ENCODE assay signal across 12 cellular contexts in genomic region chr14:105853089-105853906, GRCh38.
DNase-seq lines count a peak whose midpoint lies in the region; ATAC-seq, FAIRE-seq and TF ChIP-seq lines count a peak whose summit lies in the region.
"Had no signal": no experiment of that assay in that cellular context is flagged by ENCODE, and none has a peak within 500 bp of the region (broad histone marks: within the 10 kb centered on the region; RNA-seq: fewer than 3 reads in every experiment).

No MANE protein-coding gene starts in this region.

- no peaks in the 10 kb centered on the region for H4K20me1 ChIP-seq in GM12878 (ENCODE audit: control insufficient read depth, insufficient read depth)

- H3K9me3 Mint-ChIP-seq in activated CD8-positive, alpha-beta memory T cell treated with anti-CD3 and anti-CD28 coated beads, Interleukin-2, amount 10 ng/mL, durations not matched to agents 7 days and 5 days (ENCODE audit: low read depth): no peaks in the 10 kb centered on the region
- H3K9me3 Mint-ChIP-seq: naive thymus-derived CD8-positive, alpha-beta T cell had no signal

- CTCF ChIA-PET in activated CD8-positive, alpha-beta memory T cell treated with anti-CD3 and anti-CD28 coated beads, Interleukin-2, amount 10 ng/mL, durations not matched to agents 7 days and 5 days (lab: Charles Lee): no interaction called here
- CTCF ChIA-PET in HEK293 (lab: Yijun Ruan, JAX): interaction anchor here (0.6 kb wide), 1 partner anchor 187 kb away, joined by 3 read pairs; no protein-coding TSS in a partner anchor
- CTCF ChIA-PET in GM12878 (lab: Yijun Ruan, JAX): interaction anchor here (1.0 to 1.5 kb wide), 3 partner anchors 423 to 425 kb away, joined by 3 to 6 read pairs (median 3); no protein-coding TSS in a partner anchor

- H3K27me3 ChIP-seq in GM12878 (replicated peaks in 1 of 2; ENCODE audit: control insufficient read depth in 2 of 2, insufficient read depth in 2 of 2, low read length in 1 of 2) (no peaks in the 10 kb centered on the region), ovary (no peaks in the 10 kb centered on the region), gastroesophageal sphincter (no peaks in the 10 kb centered on the region)

- TF ChIP-seq CTCF in HEK293 (tag by site-specific recombination; IDR thresholded peaks at IDR 0.05) (no peak), GM12878 (IDR thresholded peaks at IDR 0.05 in 2 of 3, conservative IDR thresholded peaks at IDR 0.05 in 1 of 3; ENCODE audit: control insufficient read depth in 2 of 3, extremely low read depth in 1 of 3, insufficient read depth in 1 of 3, low read depth in 3 of 3, low read length in 3 of 3) (no peak), ovary (IDR thresholded peaks at IDR 0.05) (no peak), gastroesophageal sphincter (IDR thresholded peaks at IDR 0.05) (no peak)

- peaks cover 37% of the 10 kb centered on the region for H3K79me2 ChIP-seq in GM12878 (ENCODE audit: control insufficient read depth, insufficient read depth, low read length)

- H3K27me3 Mint-ChIP-seq in activated CD8-positive, alpha-beta memory T cell treated with anti-CD3 and anti-CD28 coated beads, Interleukin-2, amount 10 ng/mL, durations not matched to agents 7 days and 5 days: no peaks in the 10 kb centered on the region
- H3K27me3 Mint-ChIP-seq: naive thymus-derived CD8-positive, alpha-beta T cell had no signal

- H3K4me2 ChIP-seq in GM12878 (ENCODE audit: control insufficient read depth, insufficient read depth): no peak overlapping the region

- POLR2A ChIA-PET in HEK293 (lab: Yijun Ruan, JAX): no interaction called here
- POLR2A ChIA-PET in GM12878 (lab: Charles Lee): interaction anchor here (0.9 kb wide), 1 partner anchor 423 kb away, joined by 3 read pairs; no protein-coding TSS in a partner anchor

- TF ChIP-seq POLR2A in GM12878 (IDR thresholded peaks at IDR 0.05; ENCODE audit: low read depth, low read length) (peak; percentile 75), ovary (IDR thresholded peaks at IDR 0.05) (no peak), gastroesophageal sphincter (IDR thresholded peaks at IDR 0.05) (no peak)

- no peak overlapping the region for H3K27ac Mint-ChIP-seq in activated CD8-positive, alpha-beta memory T cell treated with anti-CD3 and anti-CD28 coated beads, Interleukin-2, amount 10 ng/mL, durations not matched to agents 7 days and 5 days

- no CpG with 5 or more reads among the region's 16 CpGs for WGBS in GM12878 (ENCODE audit: insufficient coverage, insufficient replicate concordance, low lambda C conversion rate, missing lambda C conversion rate)
- 87 to 91% (median 91%) methylated on average over 15 to 16 of the region's 16 CpGs for WGBS in ovary, 3 donors
- 50 to 90% methylated on average over 2 to 5 of the region's 16 CpGs for WGBS in gastroesophageal sphincter (ENCODE audit: low coverage in 1 of 2), 2 donors

- H3K27ac ChIP-seq in HEK293 (ENCODE audit: extremely low read depth, low read depth, low read length) (no peak overlapping the region), GM12878 (ENCODE audit: control insufficient read depth, insufficient read depth) (no peak overlapping the region; the same call in 1 of the 2 replicates), ovary (no peak overlapping the region), gastroesophageal sphincter (no peak overlapping the region)
- H3K27ac ChIP-seq: SJCRH30 had no signal

- no TSS peak for BruUV-seq in GM12878 (replicated peaks; lab: Mats Ljungman, UMichigan)

- TF ChIP-seq EP300 in GM12878 (IDR thresholded peaks at IDR 0.05; ENCODE audit: borderline replicate concordance in 1 of 2, control insufficient read depth in 1 of 2, low read depth in 2 of 2, low read length in 2 of 2): peak in 1 of 2 experiments; percentile 14; a peak in 1 of 4 replicates
- no peak for TF ChIP-seq EP300 in ovary (IDR thresholded peaks at IDR 0.05)
- no peak for TF ChIP-seq EP300 in gastroesophageal sphincter (IDR thresholded peaks at IDR 0.05)

- FAIRE-seq in GM12878 (lab: Jason Lieb, UNC): no peak

- intact Hi-C loops in GM12878 (cut with micrococcal nuclease; ENCODE audit: unreplicated experiment) (no loop called here), ovary (cut with DNase I) (no loop called here)

- H3K9ac ChIP-seq in GM12878 (ENCODE audit: control insufficient read depth, insufficient read depth, low read length): no peak overlapping the region

- peak; percentile 33 for DNase-seq in activated CD8-positive, alpha-beta memory T cell treated with anti-CD3 and anti-CD28 coated beads, Interleukin-2, amount 10 ng/mL, durations not matched to agents 7 days and 5 days
- no peak for DNase-seq in activated CD8-positive, alpha-beta memory T cell treated with anti-CD3 and anti-CD28 coated beads for 24 hours
- DNase-seq in GM12878 (ENCODE audit: low read depth, low spot score): peak; percentile 79
- peak in 3 of 5 donors; percentile 5 to 17 (median 6) for DNase-seq in ovary
- DNase-seq in anterior cingulate cortex (lab: John Stamatoyannopoulos, UW): no peak
- DNase-seq: central memory CD4-positive, alpha-beta T cell; NCI-H526 treated with DMSO at 0.1 percent for 48 hours had no signal

- H3K36me3 ChIP-seq in HEK293 (ENCODE audit: control insufficient read depth in 2 of 2, insufficient read depth in 1 of 2, low read length in 2 of 2): no peaks in the 10 kb centered on the region
- peaks cover 3 to 66% of the 10 kb centered on the region in 2 experiments; a peak in 3 of 4 replicates for H3K36me3 ChIP-seq in GM12878 (ENCODE audit: control insufficient read depth in 2 of 2, insufficient read depth in 2 of 2, low read length in 1 of 2)
- H3K36me3 ChIP-seq in ovary: no peaks in the 10 kb centered on the region
- H3K36me3 ChIP-seq in gastroesophageal sphincter: no peaks in the 10 kb centered on the region
- H3K36me3 ChIP-seq: SJCRH30 had no signal

- no peak for ATAC-seq in activated CD8-positive, alpha-beta memory T cell treated with anti-CD3 and anti-CD28 coated beads, Interleukin-2, amount 10 ng/mL, durations not matched to agents 7 days and 5 days
- ATAC-seq in GM12878 (peak; percentile 8), gastroesophageal sphincter (no peak), GM21526 (IDR thresholded peaks at IDR 0.05; ENCODE audit: low FRiP score, unreplicated experiment) (no peak)
- ATAC-seq: naive thymus-derived CD8-positive, alpha-beta T cell had no signal

- no peak overlapping the region for H2AFZ ChIP-seq in GM12878 (ENCODE audit: control insufficient read depth, low read depth, low read length)

- H3K4me1 ChIP-seq in HEK293 (ENCODE audit: control insufficient read depth, insufficient read depth, low read length): no peaks in the 10 kb centered on the region
- no peaks in the 10 kb centered on the region; the same call in 1 of the 2 replicates for H3K4me1 ChIP-seq in GM12878 (ENCODE audit: control insufficient read depth, insufficient read depth, low read length)
- no peaks in the 10 kb centered on the region for H3K4me1 ChIP-seq in ovary (ENCODE audit: insufficient read depth)
- H3K4me1 ChIP-seq in gastroesophageal sphincter: no peaks in the 10 kb centered on the region
- H3K4me1 ChIP-seq: SJCRH30 had no signal

- peaks cover 25% of the 10 kb centered on the region for H3K4me1 Mint-ChIP-seq in activated CD8-positive, alpha-beta memory T cell treated with anti-CD3 and anti-CD28 coated beads, Interleukin-2, amount 10 ng/mL, durations not matched to agents 7 days and 5 days

- H3K36me3 Mint-ChIP-seq in activated CD8-positive, alpha-beta memory T cell treated with anti-CD3 and anti-CD28 coated beads, Interleukin-2, amount 10 ng/mL, durations not matched to agents 7 days and 5 days: peaks cover 8% of the 10 kb centered on the region
- H3K36me3 Mint-ChIP-seq: naive thymus-derived CD8-positive, alpha-beta T cell had no signal

- H3K4me3 Mint-ChIP-seq in activated CD8-positive, alpha-beta memory T cell treated with anti-CD3 and anti-CD28 coated beads, Interleukin-2, amount 10 ng/mL, durations not matched to agents 7 days and 5 days: no peak overlapping the region
- H3K4me3 Mint-ChIP-seq: naive thymus-derived CD8-positive, alpha-beta T cell had no signal

- H3K9me3 ChIP-seq in HEK293 (ENCODE audit: control insufficient read depth, insufficient read depth, low read depth, low read length) (no peaks in the 10 kb centered on the region), GM12878 (replicated peaks; ENCODE audit: control insufficient read depth, insufficient read depth, low read length) (no peaks in the 10 kb centered on the region; the same call in 2 of the 3 replicates), ovary (peaks cover 0 to 7% of the 10 kb centered on the region in 2 donors), gastroesophageal sphincter (peaks cover 0 to 4% (median 0%) of the 10 kb centered on the region in 3 donors)
- H3K9me3 ChIP-seq: SJCRH30 had no signal

- no peak for TF ChIP-seq RAD21 in GM12878 (IDR thresholded peaks at IDR 0.05; ENCODE audit: insufficient read depth, low read depth, low read length)

- RAD21 ChIA-PET in GM12878 (lab: Charles Lee; ENCODE audit: unreplicated experiment): no interaction called here

- H3K4me3 ChIP-seq in HEK293 (ENCODE audit: low read depth, low read length) (no peak overlapping the region), GM12878 (no peak overlapping the region), ovary (no peak overlapping the region), gastroesophageal sphincter (no peak overlapping the region)
- H3K4me3 ChIP-seq: SJCRH30 had no signal

- SMC1A ChIA-PET in GM12878 (lab: Charles Lee; ENCODE audit: uncharacterized antibody, unreplicated experiment): interaction anchor here (1.1 kb wide), 1 partner anchor 424 kb away, joined by 6 read pairs; no protein-coding TSS in a partner anchor

- in situ Hi-C loops in GM12878 (cut with MboI): loop anchor here (25.0 kb wide), 1 partner anchor 684 kb away; no protein-coding TSS in a partner anchor

TF ChIP-seq in HEK293, 187 proteins besides CTCF, POLR2A, EP300 and RAD21 (continues in another document):
- TF ChIP-seq YY2 (tag by site-specific recombination; IDR thresholded peaks at IDR 0.05) (no peak), ZIC2 (tag by site-specific recombination; IDR thresholded peaks at IDR 0.05) (peak; percentile 35; the same call in 1 of the 2 replicates)

TF ChIP-seq in GM12878, 131 proteins besides CTCF, POLR2A, EP300 and RAD21 (continues in another document):
- no peak for TF ChIP-seq SUPT20H (IDR thresholded peaks at IDR 0.05; ENCODE audit: borderline replicate concordance, control insufficient read depth, low read depth, low read length)
- no peak for TF ChIP-seq HCFC1 (IDR thresholded peaks at IDR 0.05; ENCODE audit: low read length)
- no peak; the same call in 1 of the 2 replicates for TF ChIP-seq USF2 (IDR thresholded peaks at IDR 0.05; ENCODE audit: borderline replicate concordance, low read depth, low read length)
- TF ChIP-seq MEF2B (IDR thresholded peaks at IDR 0.05; ENCODE audit: partially characterized antibody, poor library complexity, severe bottlenecking): no peak
- no peak for TF ChIP-seq DPF2 (IDR thresholded peaks at IDR 0.05)

Comparison
In these comparisons a context has a peak if more than half of its experiments do, and no peak if none do; other contexts are left out.
1. DNase-seq: peak in activated CD8-positive, alpha-beta memory T cell treated with anti-CD3 and anti-CD28 coated beads, Interleukin-2, amount 10 ng/mL, durations not matched to agents 7 days and 5 days (single experiment), GM12878 (single experiment) and ovary (3 of 5); none in activated CD8-positive, alpha-beta memory T cell treated with anti-CD3 and anti-CD28 coated beads for 24 hours (single experiment) and anterior cingulate cortex (0 of 58).